ENCODE assay signal across 30 cellular contexts in the genomic region with DNA sequence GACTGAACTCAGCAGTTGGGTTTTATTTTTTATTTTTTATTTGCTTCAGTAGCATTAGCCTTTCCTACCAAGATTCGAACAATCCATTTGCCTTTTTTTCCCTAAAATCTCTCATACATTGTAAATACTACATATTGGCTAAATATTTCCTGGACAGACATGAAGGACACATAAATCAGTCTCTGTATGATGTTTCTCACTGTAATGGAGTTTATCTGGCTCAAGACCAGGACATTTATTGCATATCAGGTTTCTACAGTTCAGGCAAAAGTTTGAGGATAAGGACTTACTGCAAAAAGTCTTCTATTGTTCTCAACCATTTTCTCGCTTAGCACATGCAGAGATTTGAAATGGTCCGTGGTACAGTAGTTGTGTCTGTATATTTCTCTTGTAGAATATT. TPM values are rescaled to one million over a fixed set of nuclear protein-coding genes. Genes with fewer than 3 reads are reported as not detected.
DNase-seq lines count a peak whose midpoint lies in the region; ATAC-seq, FAIRE-seq and TF ChIP-seq lines count a peak whose summit lies in the region.
"Had no signal": no experiment of that assay in that cellular context is flagged by ENCODE, and none has a peak within 500 bp of the region (broad histone marks: within the 10 kb centered on the region; RNA-seq: fewer than 3 reads in every experiment).

No MANE protein-coding gene starts in this region.

- in situ Hi-C loops in K562 (cut with MboI): no loop called here

- H2AFZ ChIP-seq in K562 (ENCODE audit: low read depth, low read length): no peak overlapping the region
- H2AFZ ChIP-seq: GM23248, PC-9 had no signal

- H3K4me3 Mint-ChIP-seq in mesothelial cell of epicardium: peak overlapping the region; percentile 1
- H3K4me3 Mint-ChIP-seq: CD14-positive monocyte; CD8-positive, alpha-beta memory T cell; H9 had no signal

- peak overlapping the region; percentile 87 for H3K27ac Mint-ChIP-seq in mesothelial cell of epicardium
- H3K27ac Mint-ChIP-seq: CD14-positive monocyte; CD8-positive, alpha-beta memory T cell; H9 had no signal

- H3K79me2 ChIP-seq in K562 (ENCODE audit: control insufficient read depth, insufficient read depth, low read length): no peaks in the 10 kb centered on the region

- WGBS in K562 (ENCODE audit: insufficient coverage, low coverage, missing lambda C conversion rate): 1% methylated on average over 3 of the region's 3 CpGs
- 63 to 72% methylated on average over 3 of the region's 3 CpGs for WGBS in tibial nerve, 2 donors

- TF ChIP-seq POLR2A in K562 (conservative IDR thresholded peaks at IDR 0.05): no peak
- TF ChIP-seq POLR2A in tibial nerve (IDR thresholded peaks at IDR 0.05): no peak

- H3K4me1 ChIP-seq in K562 (replicated peaks in 1 of 2; ENCODE audit: control insufficient read depth in 2 of 2, insufficient read depth in 2 of 2, low read length in 2 of 2) (peaks cover 9 to 11% of the 10 kb centered on the region in 2 experiments), tibial nerve (peaks cover 0 to 11% (median 0%) of the 10 kb centered on the region in 4 donors)
- H3K4me1 ChIP-seq: BE2C, SJCRH30 had no signal

- no peak for TF ChIP-seq CTCF in K562 (IDR thresholded peaks at IDR 0.05 in 2 of 3, conservative IDR thresholded peaks at IDR 0.05 in 1 of 3; ENCODE audit: insufficient read depth in 2 of 3, low read depth in 1 of 3, low read length in 3 of 3)
- no peak for TF ChIP-seq CTCF in mesothelial cell of epicardium (IDR thresholded peaks at IDR 0.05; ENCODE audit: unreplicated experiment)
- no peak for TF ChIP-seq CTCF in tibial nerve (IDR thresholded peaks at IDR 0.05)
- TF ChIP-seq CTCF in foreskin fibroblast (IDR thresholded peaks at IDR 0.05; ENCODE audit: low read depth, low read length): no peak

- POLR2A ChIA-PET in HEK293T (lab: Yijun Ruan, JAX) (no interaction called here), K562 (lab: Yijun Ruan, JAX) (no interaction called here)

- peaks cover 56% of the 10 kb centered on the region for H3K4me1 Mint-ChIP-seq in mesothelial cell of epicardium

- no peaks in the 10 kb centered on the region for H3K9me1 ChIP-seq in K562 (ENCODE audit: control insufficient read depth, insufficient read depth, low read length)

- no peak for ATAC-seq in K562
- ATAC-seq: Right ventricle myocardium inferior had no signal

- H4K20me1 ChIP-seq in K562 (replicated peaks; ENCODE audit: control insufficient read depth, insufficient read depth, low read length): no peaks in the 10 kb centered on the region

- TF ChIP-seq EP300 in K562 (IDR thresholded peaks at IDR 0.05; ENCODE audit: low read length): no peak
- TF ChIP-seq EP300 in tibial nerve (IDR thresholded peaks at IDR 0.05): no peak

- H3K27me3 ChIP-seq in K562 (ENCODE audit: control insufficient read depth in 2 of 2, insufficient read depth in 2 of 2, low read length in 2 of 2) (peaks cover 3 to 6% of the 10 kb centered on the region in 2 experiments; a peak in 3 of 5 replicates), tibial nerve (peaks cover 0 to 17% of the 10 kb centered on the region in 2 donors)
- H3K27me3 ChIP-seq: SJCRH30 had no signal

- no peaks in the 10 kb centered on the region for H3K9me3 Mint-ChIP-seq in mesothelial cell of epicardium
- H3K9me3 Mint-ChIP-seq: H9 had no signal

- TF ChIP-seq RAD21 in K562 (CRISPR knock-in tag; conservative IDR thresholded peaks at IDR 0.05 in 1 of 2, IDR thresholded peaks at IDR 0.05 in 1 of 2): no peak

- DNase-seq in EH (ENCODE audit: low read depth) (peak; percentile 36), HEK293T (ENCODE audit: extremely low spot score) (peak; percentile 10), K562 (ENCODE audit: extremely low read depth in 1 of 4, low spot score in 3 of 4) (no peak), mesothelial cell of epicardium (ENCODE audit: low spot score in 2 of 2, unreplicated experiment in 2 of 2) (no peak), SKM-1 treated with dmso at 0.1 percent for 144 hours (lab: John Stamatoyannopoulos, UW; ENCODE audit: unreplicated experiment) (no peak), tibial nerve (ENCODE audit: low spot score in 2 of 2) (no peak), foreskin fibroblast (no peak)
- DNase-seq: BE2C; CD8-positive, alpha-beta memory T cell; DMS153; GM23248; H9; Kasumi-1; MV-4-11; NCI-H1105; NCI-H1436 treated with DMSO at 0.1 percent for 48 hours; NCI-H187 treated with DMSO at 0.1 percent for 48 hours; NCI-H446; NCI-H524 treated with DMSO at 0.1 percent for 48 hours; NCI-H774; PC-9; T-helper 1 cell had no signal

- intact Hi-C loops in K562 (cut with micrococcal nuclease): loop anchor here (5.0 kb wide), 1 partner anchor 103 kb away; no protein-coding TSS in a partner anchor

- no peak overlapping the region for H3K9ac ChIP-seq in K562 (ENCODE audit: insufficient read depth in 1 of 2, low read depth in 2 of 2, low read length in 2 of 2)
- H3K9ac ChIP-seq: GM23248 had no signal

- no peak overlapping the region for H3K27ac ChIP-seq in K562 (ENCODE audit: extremely low read depth, low read depth, low read length)
- no peak overlapping the region for H3K27ac ChIP-seq in tibial nerve
- H3K27ac ChIP-seq: GM23248, HL-60, PC-9, SJCRH30 had no signal

- H3K27me3 Mint-ChIP-seq in mesothelial cell of epicardium (ENCODE audit: low read depth): no peaks in the 10 kb centered on the region

- H3K4me2 ChIP-seq in K562 (ENCODE audit: insufficient read depth, low read length): no peak overlapping the region
- H3K4me2 ChIP-seq: PC-9 had no signal

- H3K36me3 ChIP-seq in K562 (ENCODE audit: control insufficient read depth, insufficient read depth, low read length): no peaks in the 10 kb centered on the region
- H3K36me3 ChIP-seq in tibial nerve: no peaks in the 10 kb centered on the region
- H3K36me3 ChIP-seq: BE2C, SJCRH30 had no signal

- FAIRE-seq in K562 (lab: Jason Lieb, UNC): no peak
- FAIRE-seq: G401.6 had no signal

- H3K4me3 ChIP-seq in K562: no peak overlapping the region
- H3K4me3 ChIP-seq in tibial nerve: no peak overlapping the region
- H3K4me3 ChIP-seq in foreskin fibroblast (ENCODE audit: low read depth in 1 of 2, low read length in 2 of 2): no peak overlapping the region
- H3K4me3 ChIP-seq: GM23248, PC-9, SJCRH30 had no signal

- H3K36me3 Mint-ChIP-seq in mesothelial cell of epicardium: no peaks in the 10 kb centered on the region
- H3K36me3 Mint-ChIP-seq: CD14-positive monocyte; CD8-positive, alpha-beta memory T cell had no signal

- BruUV-seq in K562 (replicated peaks; lab: Mats Ljungman, UMichigan): no TSS peak

- CTCF ChIA-PET in HEK293T (lab: Yijun Ruan, JAX): no interaction called here
- CTCF ChIA-PET in K562 (lab: Yijun Ruan, JAX; ENCODE audit: low intra/inter-chr PET ratio): interaction anchor here (0.6 kb wide), 1 partner anchor 284 kb away, joined by 3 read pairs; no protein-coding TSS in a partner anchor

- H3K9me3 ChIP-seq in K562 (replicated peaks; ENCODE audit: control insufficient read depth, insufficient read depth, low read depth, low read length) (no peaks in the 10 kb centered on the region), tibial nerve (no peaks in the 10 kb centered on the region)
- H3K9me3 ChIP-seq: BE2C, SJCRH30 had no signal

RNA-seq across cellular contexts. Expression of a gene that starts 3.3 kb away (rescaled TPM):
- 0.16 and 2.2 TPM in 2 replicates for total RNA-seq in K562 (2011; cell fraction: chromatin; rRNA removed; ENCODE audit: low replicate concordance)
- 1.0 TPM in 1 of 2 replicates, not detected in the other for total RNA-seq in K562 (2011; cell fraction: nucleolus; rRNA removed)
- 0.51 TPM in 1 of 2 replicates, not detected in the other for total RNA-seq in K562 (2011; cell fraction: nucleoplasm; rRNA removed)
- 0.86 TPM in 1 of 2 replicates, not detected in the other for total RNA-seq in K562 (2014; rRNA removed)
- 0.40 and 0.41 TPM in 2 replicates for total RNA-seq in K562 (2014; rRNA removed; fragmentation: Illumina TruSeq; extraction: Trizol)
- 0.76 TPM in 1 of 2 replicates, not detected in the other for total RNA-seq in K562 (2015; rRNA removed; fragmentation: Illumina TruSeq; extraction: Trizol)
- total RNA-seq in K562 (2021): not detected in 2 replicates
- polyA plus RNA-seq in K562 (2011; rRNA removed): 0.49 and 0.80 TPM in 2 replicates
- polyA plus RNA-seq in K562 (2011; cell fraction: cytosol; rRNA removed): 0.09 and 0.27 TPM in 2 replicates
- polyA plus RNA-seq in K562 (2011; cell fraction: nucleus; rRNA removed): 0.67 and 1.1 TPM in 2 replicates
- 0.43 and 0.54 TPM in 2 replicates for polyA plus RNA-seq in K562 (2012)
- 0.28 TPM in 1 of 2 replicates, not detected in the other for polyA plus RNA-seq in K562 (2014; fragmentation: Illumina TruSeq; extraction: Trizol)
- polyA plus RNA-seq in K562 (2014; fragmentation: Nextera tagmentation; extraction: Ambion mirVana): under 1 TPM; 0.32 to 0.70 TPM
- 0.30 and 0.41 TPM in 2 replicates for polyA plus RNA-seq in K562 (2014; rRNA removed)
- polyA minus RNA-seq in K562 (2011; rRNA and poly(A)+ RNA removed): 0.84 and 1.3 TPM in 2 replicates
- polyA minus RNA-seq in K562 (2011; cell fraction: cytosol; rRNA and poly(A)+ RNA removed): not detected in 2 replicates
- polyA minus RNA-seq in K562 (2011; cell fraction: nucleus; rRNA and poly(A)+ RNA removed): 1.00 TPM in 1 of 2 replicates, not detected in the other
- 66.7 to 71.7 TPM (median 69.2 TPM) in 3 replicates for total RNA-seq in mesothelial cell of epicardium
- 1 to 10 TPM in 1 of 4 donors, under 1 TPM in 1, not detected in 2; 0.59 to 1.8 TPM for total RNA-seq in tibial nerve
- total RNA-seq: CD8-positive, alpha-beta memory T cell; Daoy; GM23248; PC-9; SJCRH30 had no signal
- polyA plus RNA-seq: CD14-positive monocyte, GM23248 had no signal

RNA-seq across cellular contexts. Expression of a gene that starts 19.9 kb away (rescaled TPM):
- not detected in 2 replicates for total RNA-seq in K562 (2011; cell fraction: chromatin; rRNA removed; ENCODE audit: low replicate concordance)
- not detected in 2 replicates for total RNA-seq in K562 (2011; cell fraction: nucleolus; rRNA removed)
- not detected in 2 replicates for total RNA-seq in K562 (2011; cell fraction: nucleoplasm; rRNA removed)
- total RNA-seq in K562 (2014; rRNA removed): 0.18 and 0.33 TPM in 2 replicates
- total RNA-seq in K562 (2014; rRNA removed; fragmentation: Illumina TruSeq; extraction: Trizol): not detected in 2 replicates
- 0.07 and 0.11 TPM in 2 replicates for total RNA-seq in K562 (2015; rRNA removed; fragmentation: Illumina TruSeq; extraction: Trizol)
- 0.16 TPM in 1 of 2 replicates, not detected in the other for total RNA-seq in K562 (2021)
- not detected in 2 replicates for polyA plus RNA-seq in K562 (2011; rRNA removed)
- polyA plus RNA-seq in K562 (2011; cell fraction: cytosol; rRNA removed): not detected in 2 replicates
- polyA plus RNA-seq in K562 (2011; cell fraction: nucleus; rRNA removed): not detected in 2 replicates
- polyA plus RNA-seq in K562 (2012): 0.09 and 0.98 TPM in 2 replicates
- polyA plus RNA-seq in K562 (2014; fragmentation: Illumina TruSeq; extraction: Trizol): 0.19 and 0.28 TPM in 2 replicates
- under 1 TPM; 0.11 to 0.34 TPM for polyA plus RNA-seq in K562 (2014; fragmentation: Nextera tagmentation; extraction: Ambion mirVana)
- 0.25 TPM in 1 of 2 replicates, not detected in the other for polyA plus RNA-seq in K562 (2014; rRNA removed)
- polyA minus RNA-seq in K562 (2011; rRNA and poly(A)+ RNA removed): not detected in 2 replicates
- not detected in 2 replicates for polyA minus RNA-seq in K562 (2011; cell fraction: cytosol; rRNA and poly(A)+ RNA removed)
- not detected in 2 replicates for polyA minus RNA-seq in K562 (2011; cell fraction: nucleus; rRNA and poly(A)+ RNA removed)
- not detected in 3 replicates for total RNA-seq in mesothelial cell of epicardium
- total RNA-seq in tibial nerve: not detected
- total RNA-seq: CD8-positive, alpha-beta memory T cell; Daoy; GM23248; H9; M059J; PC-9; Right ventricle myocardium inferior; RPMI7951; SJCRH30 had no signal
- polyA plus RNA-seq: CD14-positive monocyte; CD8-positive, alpha-beta memory T cell; GM23248 had no signal

RNA-seq across cellular contexts. Expression of a gene that starts 57.3 kb away (rescaled TPM):
- 56.4 and 67.1 TPM in 2 replicates for total RNA-seq in K562 (2011; cell fraction: chromatin; rRNA removed; ENCODE audit: low replicate concordance)
- 67.0 and 72.2 TPM in 2 replicates for total RNA-seq in K562 (2011; cell fraction: nucleolus; rRNA removed)
- 71.0 and 81.6 TPM in 2 replicates for total RNA-seq in K562 (2011; cell fraction: nucleoplasm; rRNA removed)
- 137 and 138 TPM in 2 replicates for total RNA-seq in K562 (2014; rRNA removed)
- 69.1 and 72.4 TPM in 2 replicates for total RNA-seq in K562 (2014; rRNA removed; fragmentation: Illumina TruSeq; extraction: Trizol)
- 83.4 and 88.8 TPM in 2 replicates for total RNA-seq in K562 (2015; rRNA removed; fragmentation: Illumina TruSeq; extraction: Trizol)
- total RNA-seq in K562 (2021): 292 and 305 TPM in 2 replicates
- 276 and 390 TPM in 2 replicates for polyA plus RNA-seq in K562 (2011; rRNA removed)
- 377 and 398 TPM in 2 replicates for polyA plus RNA-seq in K562 (2011; cell fraction: cytosol; rRNA removed)
- 188 and 221 TPM in 2 replicates for polyA plus RNA-seq in K562 (2011; cell fraction: nucleus; rRNA removed)
- 259 and 356 TPM in 2 replicates for polyA plus RNA-seq in K562 (2012)
- 381 and 409 TPM in 2 replicates for polyA plus RNA-seq in K562 (2014; fragmentation: Illumina TruSeq; extraction: Trizol)
- polyA plus RNA-seq in K562 (2014; fragmentation: Nextera tagmentation; extraction: Ambion mirVana): 100 to 1,000 TPM; 168 to 175 TPM
- 302 and 311 TPM in 2 replicates for polyA plus RNA-seq in K562 (2014; rRNA removed)
- 346 and 403 TPM in 2 replicates for polyA minus RNA-seq in K562 (2011; rRNA and poly(A)+ RNA removed)
- 213 and 291 TPM in 2 replicates for polyA minus RNA-seq in K562 (2011; cell fraction: cytosol; rRNA and poly(A)+ RNA removed)
- 40.8 and 82.9 TPM in 2 replicates for polyA minus RNA-seq in K562 (2011; cell fraction: nucleus; rRNA and poly(A)+ RNA removed)
- 54.0 to 60.8 TPM (median 55.4 TPM) in 3 replicates for total RNA-seq in mesothelial cell of epicardium
- 1 to 10 TPM in 1 of 4 donors, under 1 TPM in 2, not detected in 1; 0.84 to 4.2 (median 0.90) TPM for total RNA-seq in tibial nerve
- polyA plus RNA-seq: CD14-positive monocyte had no signal

Comparison
In these comparisons a context has a peak if more than half of its experiments do, and no peak if none do; other contexts are left out.
1. DNase-seq: peak in EH (single experiment) and HEK293T (single experiment); none in K562 (0 of 4), mesothelial cell of epicardium (0 of 2), SKM-1 treated with dmso at 0.1 percent for 144 hours (single experiment), tibial nerve (0 of 2) and foreskin fibroblast (0 of 2).
2. RNA of a gene that starts 3.3 kb away (total RNA-seq): 66.7 to 71.7 TPM in mesothelial cell of epicardium; 0.59 to 1.8 TPM in tibial nerve and 0.16 to 2.2 TPM in K562; every median in the first group is over 10 times any median in the second.
3. RNA of a gene that starts 57.3 kb away (total RNA-seq): 56.4 to 305 TPM in K562 and 54.0 to 60.8 TPM in mesothelial cell of epicardium; 0.84 to 4.2 TPM in tibial nerve; every median in the first group is over 10 times any median in the second.